Comparison of ENCODE assay signal across 1 cellular context in the genomic region with DNA sequence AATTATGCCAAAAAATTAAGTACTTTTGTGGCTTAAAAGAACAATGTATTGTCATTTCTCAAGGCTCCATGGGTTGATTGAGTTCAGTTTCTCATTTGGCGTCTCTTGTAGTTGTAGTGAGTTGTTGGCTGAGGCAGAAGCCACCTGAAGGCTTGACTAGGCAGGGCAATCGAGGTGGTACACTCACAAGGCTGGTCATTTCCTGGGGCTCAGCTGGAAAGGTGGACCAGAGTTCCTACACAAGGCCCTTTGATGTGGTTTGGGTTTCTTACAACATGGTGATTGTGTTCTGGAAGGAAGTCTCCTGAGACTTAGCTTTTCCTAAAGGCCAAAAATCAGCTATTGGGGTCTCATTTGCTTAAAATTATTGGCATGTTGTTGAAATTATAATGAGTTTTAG.
TF ChIP-seq lines count a peak whose summit lies in the region.

No MANE protein-coding gene starts in this region.

TF ChIP-seq in GM12878, 131 proteins besides CTCF, POLR2A, EP300 and RAD21:
- TF ChIP-seq TCF7 (IDR thresholded peaks at IDR 0.05; ENCODE audit: borderline replicate concordance) (peak; percentile 72; the same call in 1 of the 2 replicates), EZH2 (IDR thresholded peaks at IDR 0.05; ENCODE audit: borderline replicate concordance, control insufficient read depth, low read depth, low read length) (no peak), IKZF1 (conservative IDR thresholded peaks at IDR 0.05) (peak; percentile 18; the same call in 1 of the 2 replicates)
